ENCODE assay signal across 24 cellular contexts in genomic region chr22:44220727-44221680, GRCh38. TPM values are rescaled to one million over a fixed set of nuclear protein-coding genes. Genes with fewer than 3 reads are reported as not detected.
"Had no signal": no experiment of that assay in that cellular context is flagged by ENCODE, and none has a peak within 500 bp of the region (broad histone marks: within the 10 kb centered on the region; RNA-seq: fewer than 3 reads in every experiment).

No MANE protein-coding gene starts in this region.

- H3K9me3 ChIP-seq: body of pancreas, pancreas, right lobe of liver, stomach, suprapubic skin had no signal

- H3K27me3 ChIP-seq: body of pancreas, pancreas, right lobe of liver, tibial nerve had no signal

- H3K27ac ChIP-seq: body of pancreas, pancreas, right lobe of liver, stomach, suprapubic skin, tibial nerve had no signal

- H3K4me1 Mint-ChIP-seq: activated naive CD4-positive, alpha-beta T cell treated with anti-CD3 and anti-CD28 coated beads, Interleukin-2, amount 10 ng/mL, durations not matched to agents 7 days and 5 days; activated naive CD8-positive, alpha-beta T cell treated with anti-CD3 and anti-CD28 coated beads, Interleukin-2, amount 50 U/mL, for 24 hours; stimulated activated memory B cell treated with anti-CD40 and anti-IgM and Interleukin-4, amounts not matched to agents 10 μg/mL and 1 μg/mL and 100 μg/mL, for 72 hours had no signal

- H3K27ac Mint-ChIP-seq: activated naive CD4-positive, alpha-beta T cell treated with anti-CD3 and anti-CD28 coated beads, Interleukin-2, amount 10 ng/mL, durations not matched to agents 7 days and 5 days; activated naive CD8-positive, alpha-beta T cell treated with anti-CD3 and anti-CD28 coated beads, Interleukin-2, amount 50 U/mL, for 24 hours; natural killer cell treated with Interleukin-12 subunit alpha and Interleukin-12 subunit beta and Interleukin-15 and Interleukin-18, amount 100 ng/mL, for 72 hours; stimulated activated memory B cell treated with anti-CD40 and anti-IgM and Interleukin-4, amounts not matched to agents 10 μg/mL and 1 μg/mL and 100 μg/mL, for 72 hours had no signal

- H3K4me3 Mint-ChIP-seq: activated naive CD4-positive, alpha-beta T cell treated with anti-CD3 and anti-CD28 coated beads, Interleukin-2, amount 10 ng/mL, durations not matched to agents 7 days and 5 days; activated naive CD8-positive, alpha-beta T cell treated with anti-CD3 and anti-CD28 coated beads, Interleukin-2, amount 50 U/mL, for 24 hours; natural killer cell treated with Interleukin-12 subunit alpha and Interleukin-12 subunit beta and Interleukin-15 and Interleukin-18, amount 100 ng/mL, for 72 hours; stimulated activated memory B cell treated with anti-CD40 and anti-IgM and Interleukin-4, amounts not matched to agents 10 μg/mL and 1 μg/mL and 100 μg/mL, for 72 hours had no signal

- H3K9me3 Mint-ChIP-seq: activated naive CD8-positive, alpha-beta T cell treated with anti-CD3 and anti-CD28 coated beads, Interleukin-2, amount 50 U/mL, for 24 hours; natural killer cell treated with Interleukin-12 subunit alpha and Interleukin-12 subunit beta and Interleukin-15 and Interleukin-18, amount 100 ng/mL, for 72 hours; stimulated activated memory B cell treated with anti-CD40 and anti-IgM and Interleukin-4, amounts not matched to agents 10 μg/mL and 1 μg/mL and 100 μg/mL, for 72 hours had no signal

- H3K36me3 Mint-ChIP-seq: activated naive CD4-positive, alpha-beta T cell treated with anti-CD3 and anti-CD28 coated beads, Interleukin-2, amount 10 ng/mL, durations not matched to agents 7 days and 5 days; natural killer cell treated with Interleukin-12 subunit alpha and Interleukin-12 subunit beta and Interleukin-15 and Interleukin-18, amount 100 ng/mL, for 72 hours; stimulated activated memory B cell treated with anti-CD40 and anti-IgM and Interleukin-4, amounts not matched to agents 10 μg/mL and 1 μg/mL and 100 μg/mL, for 72 hours had no signal

- H3K4me1 ChIP-seq: body of pancreas, pancreas, right lobe of liver, stomach, tibial nerve had no signal

- DNase-seq: activated CD4-positive, alpha-beta T cell treated with anti-CD3 and anti-CD28 coated beads for 1 hour; activated effector memory CD4-positive, alpha-beta T cell treated with Interleukin-2 at 50 U/mL for 16 hours; activated naive CD4-positive, alpha-beta T cell treated with anti-CD3 and anti-CD28 coated beads, Interleukin-2, amount 10 ng/mL, durations not matched to agents 7 days and 5 days; activated naive CD8-positive, alpha-beta T cell treated with anti-CD3 and anti-CD28 coated beads, Interleukin-2, amount 50 U/mL, for 24 hours; activated T-cell treated with anti-CD3 and anti-CD28 coated beads, Interleukin-2, amount 50 U/mL, for 48 hours; body of pancreas; foreskin fibroblast; kidney; mammary epithelial cell; right lobe of liver; small intestine; stimulated activated CD4-positive, alpha-beta T cell treated with anti-CD3 and anti-CD28 coated beads, Interleukin-2, amount 100 ng/mL, for 24 hours; stomach; T-helper 9 cell had no signal

- H3K4me3 ChIP-seq: body of pancreas, pancreas, right lobe of liver, stomach, suprapubic skin, tibial nerve had no signal

- H3K36me3 ChIP-seq: pancreas, right lobe of liver, stomach, suprapubic skin, tibial nerve had no signal

- ATAC-seq: activated naive CD8-positive, alpha-beta T cell treated with anti-CD3 and anti-CD28 coated beads, Interleukin-2, amount 50 U/mL, for 24 hours; body of pancreas; left lobe of liver; natural killer cell treated with Interleukin-12 subunit alpha and Interleukin-12 subunit beta and Interleukin-15 and Interleukin-18, amount 100 ng/mL, for 72 hours; pancreas; right lobe of liver; stimulated activated memory B cell treated with anti-CD40 and anti-IgM and Interleukin-4, amounts not matched to agents 10 μg/mL and 1 μg/mL and 100 μg/mL, for 72 hours had no signal

RNA-seq across cellular contexts. Expression of gene PARVG, which starts 40.3 kb away (rescaled TPM):
- total RNA-seq: epithelial cell of proximal tubule, fibroblast of lung, glomerular endothelial cell, mammary epithelial cell, pulmonary artery endothelial cell had no signal
